ENCODE assay signal across 1 cellular context in the genomic region with DNA sequence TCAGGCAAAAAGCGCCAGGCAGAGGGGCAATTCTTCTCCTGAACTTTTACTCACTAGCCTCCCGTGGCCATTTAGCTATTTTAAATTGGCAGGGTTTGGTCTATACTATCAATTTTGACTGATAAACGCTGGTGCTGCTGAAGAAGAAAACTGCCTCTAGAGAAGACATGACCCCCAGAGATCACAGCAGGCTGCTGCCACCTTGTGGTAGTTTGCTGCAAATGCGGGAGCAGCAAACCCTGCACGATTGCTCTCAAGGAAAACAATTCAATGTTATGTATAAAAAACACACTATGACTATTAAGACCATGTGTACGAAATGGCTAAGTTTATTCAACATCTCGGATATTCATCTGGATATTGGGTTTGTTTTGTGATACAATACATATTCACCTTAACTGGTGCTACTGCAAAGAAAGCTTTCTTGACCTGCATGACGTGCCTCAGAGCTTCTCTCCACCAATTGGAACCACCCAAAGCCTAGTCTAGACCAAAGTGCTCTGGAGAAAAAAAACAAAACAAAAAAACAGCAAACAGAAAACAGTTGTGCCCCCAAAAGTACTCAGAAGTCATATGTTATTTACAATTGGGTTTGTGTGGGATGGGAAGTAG.
TF ChIP-seq lines count a peak whose summit lies in the region.

No MANE protein-coding gene starts in this region.

TF ChIP-seq in GM23338, 12 proteins besides CTCF, POLR2A, EP300 and RAD21 (continued from another document):
- TF ChIP-seq, protein P1, sequence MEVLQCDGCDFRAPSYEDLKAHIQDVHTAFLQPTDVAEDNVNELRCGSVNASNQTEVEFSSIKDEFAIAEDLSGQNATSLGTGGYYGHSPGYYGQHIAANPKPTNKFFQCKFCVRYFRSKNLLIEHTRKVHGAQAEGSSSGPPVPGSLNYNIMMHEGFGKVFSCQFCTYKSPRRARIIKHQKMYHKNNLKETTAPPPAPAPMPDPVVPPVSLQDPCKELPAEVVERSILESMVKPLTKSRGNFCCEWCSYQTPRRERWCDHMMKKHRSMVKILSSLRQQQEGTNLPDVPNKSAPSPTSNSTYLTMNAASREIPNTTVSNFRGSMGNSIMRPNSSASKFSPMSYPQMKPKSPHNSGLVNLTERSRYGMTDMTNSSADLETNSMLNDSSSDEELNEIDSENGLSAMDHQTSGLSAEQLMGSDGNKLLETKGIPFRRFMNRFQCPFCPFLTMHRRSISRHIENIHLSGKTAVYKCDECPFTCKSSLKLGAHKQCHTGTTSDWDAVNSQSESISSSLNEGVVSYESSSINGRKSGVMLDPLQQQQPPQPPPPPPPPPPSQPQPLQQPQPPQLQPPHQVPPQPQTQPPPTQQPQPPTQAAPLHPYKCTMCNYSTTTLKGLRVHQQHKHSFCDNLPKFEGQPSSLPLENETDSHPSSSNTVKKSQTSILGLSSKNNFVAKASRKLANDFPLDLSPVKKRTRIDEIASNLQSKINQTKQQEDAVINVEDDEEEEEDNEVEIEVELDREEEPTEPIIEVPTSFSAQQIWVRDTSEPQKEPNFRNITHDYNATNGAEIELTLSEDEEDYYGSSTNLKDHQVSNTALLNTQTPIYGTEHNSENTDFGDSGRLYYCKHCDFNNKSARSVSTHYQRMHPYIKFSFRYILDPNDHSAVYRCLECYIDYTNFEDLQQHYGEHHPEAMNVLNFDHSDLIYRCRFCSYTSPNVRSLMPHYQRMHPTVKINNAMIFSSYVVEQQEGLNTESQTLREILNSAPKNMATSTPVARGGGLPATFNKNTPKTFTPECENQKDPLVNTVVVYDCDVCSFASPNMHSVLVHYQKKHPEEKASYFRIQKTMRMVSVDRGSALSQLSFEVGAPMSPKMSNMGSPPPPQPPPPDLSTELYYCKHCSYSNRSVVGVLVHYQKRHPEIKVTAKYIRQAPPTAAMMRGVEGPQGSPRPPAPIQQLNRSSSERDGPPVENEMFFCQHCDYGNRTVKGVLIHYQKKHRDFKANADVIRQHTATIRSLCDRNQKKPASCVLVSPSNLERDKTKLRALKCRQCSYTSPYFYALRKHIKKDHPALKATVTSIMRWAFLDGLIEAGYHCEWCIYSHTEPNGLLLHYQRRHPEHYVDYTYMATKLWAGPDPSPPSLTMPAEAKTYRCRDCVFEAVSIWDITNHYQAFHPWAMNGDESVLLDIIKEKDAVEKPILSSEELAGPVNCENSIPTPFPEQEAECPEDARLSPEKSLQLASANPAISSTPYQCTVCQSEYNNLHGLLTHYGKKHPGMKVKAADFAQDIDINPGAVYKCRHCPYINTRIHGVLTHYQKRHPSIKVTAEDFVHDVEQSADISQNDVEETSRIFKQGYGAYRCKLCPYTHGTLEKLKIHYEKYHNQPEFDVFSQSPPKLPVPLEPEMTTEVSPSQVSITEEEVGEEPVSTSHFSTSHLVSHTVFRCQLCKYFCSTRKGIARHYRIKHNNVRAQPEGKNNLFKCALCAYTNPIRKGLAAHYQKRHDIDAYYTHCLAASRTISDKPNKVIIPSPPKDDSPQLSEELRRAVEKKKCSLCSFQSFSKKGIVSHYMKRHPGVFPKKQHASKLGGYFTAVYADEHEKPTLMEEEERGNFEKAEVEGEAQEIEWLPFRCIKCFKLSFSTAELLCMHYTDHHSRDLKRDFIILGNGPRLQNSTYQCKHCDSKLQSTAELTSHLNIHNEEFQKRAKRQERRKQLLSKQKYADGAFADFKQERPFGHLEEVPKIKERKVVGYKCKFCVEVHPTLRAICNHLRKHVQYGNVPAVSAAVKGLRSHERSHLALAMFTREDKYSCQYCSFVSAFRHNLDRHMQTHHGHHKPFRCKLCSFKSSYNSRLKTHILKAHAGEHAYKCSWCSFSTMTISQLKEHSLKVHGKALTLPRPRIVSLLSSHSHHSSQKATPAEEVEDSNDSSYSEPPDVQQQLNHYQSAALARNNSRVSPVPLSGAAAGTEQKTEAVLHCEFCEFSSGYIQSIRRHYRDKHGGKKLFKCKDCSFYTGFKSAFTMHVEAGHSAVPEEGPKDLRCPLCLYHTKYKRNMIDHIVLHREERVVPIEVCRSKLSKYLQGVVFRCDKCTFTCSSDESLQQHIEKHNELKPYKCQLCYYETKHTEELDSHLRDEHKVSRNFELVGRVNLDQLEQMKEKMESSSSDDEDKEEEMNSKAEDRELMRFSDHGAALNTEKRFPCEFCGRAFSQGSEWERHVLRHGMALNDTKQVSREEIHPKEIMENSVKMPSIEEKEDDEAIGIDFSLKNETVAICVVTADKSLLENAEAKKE (CRISPR knock-in tag; IDR thresholded peaks at IDR 0.05), result no peak
- TF ChIP-seq, protein P2, sequence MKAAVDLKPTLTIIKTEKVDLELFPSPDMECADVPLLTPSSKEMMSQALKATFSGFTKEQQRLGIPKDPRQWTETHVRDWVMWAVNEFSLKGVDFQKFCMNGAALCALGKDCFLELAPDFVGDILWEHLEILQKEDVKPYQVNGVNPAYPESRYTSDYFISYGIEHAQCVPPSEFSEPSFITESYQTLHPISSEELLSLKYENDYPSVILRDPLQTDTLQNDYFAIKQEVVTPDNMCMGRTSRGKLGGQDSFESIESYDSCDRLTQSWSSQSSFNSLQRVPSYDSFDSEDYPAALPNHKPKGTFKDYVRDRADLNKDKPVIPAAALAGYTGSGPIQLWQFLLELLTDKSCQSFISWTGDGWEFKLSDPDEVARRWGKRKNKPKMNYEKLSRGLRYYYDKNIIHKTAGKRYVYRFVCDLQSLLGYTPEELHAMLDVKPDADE (IDR thresholded peaks at IDR 0.05), result no peak
TF ChIP-seq in GM23338: peak in this region for 0.
